1 cellular context compared by ENCODE assay signal in genomic region chr22:31399211-31400022, GRCh38.
TF ChIP-seq lines count a peak whose summit lies in the region.

Gene DRG1 (plus strand): TSS chr22:31399604. CDS start chr22:31399684, 80 bp downstream.

TF ChIP-seq in HepG2, 621 proteins besides CTCF, POLR2A, EP300 and RAD21 (continued from another document and continues in another):
- TF ChIP-seq DZIP1 (CRISPR knock-in tag; IDR thresholded peaks at IDR 0.05) (no peak; the same call in none of the 2 replicates), MIER2 (CRISPR knock-in tag; IDR thresholded peaks at IDR 0.05) (no peak), CCDC6 (CRISPR knock-in tag; IDR thresholded peaks at IDR 0.05) (peak; percentile 63), SP4 (CRISPR knock-in tag; IDR thresholded peaks at IDR 0.05) (peak; percentile 89), KLF15 (CRISPR knock-in tag; IDR thresholded peaks at IDR 0.05; ENCODE audit: borderline replicate concordance) (no peak), ASH2L (IDR thresholded peaks at IDR 0.05; ENCODE audit: insufficient read length, low read depth, low read length) (peak; percentile 83), THAP7 (CRISPR knock-in tag; IDR thresholded peaks at IDR 0.05) (no peak), E2F1 (CRISPR knock-in tag; IDR thresholded peaks at IDR 0.05) (peak; percentile 88), ZNF354B (CRISPR knock-in tag; IDR thresholded peaks at IDR 0.05) (no peak), ZNF766 (CRISPR knock-in tag; IDR thresholded peaks at IDR 0.05; ENCODE audit: borderline replicate concordance) (0 out of 2 replicates have a peak, but pooled peaks have one; percentile 24), HNRNPUL1 (IDR thresholded peaks at IDR 0.05; ENCODE audit: low read depth, low read length) (no peak), KDM5B (CRISPR knock-in tag; IDR thresholded peaks at IDR 0.05; ENCODE audit: borderline replicate concordance) (peak; percentile 95; the same call in 1 of the 2 replicates), TAF1 (CRISPR knock-in tag; IDR thresholded peaks at IDR 0.05) (peak; percentile 95), ZBTB39 (CRISPR knock-in tag; IDR thresholded peaks at IDR 0.05) (no peak), ZNF512 (CRISPR knock-in tag; IDR thresholded peaks at IDR 0.05) (no peak), NFATC3 (CRISPR knock-in tag; IDR thresholded peaks at IDR 0.05) (0 out of 2 replicates have a peak, but pooled peaks have one; percentile 19), NCOA5 (CRISPR knock-in tag; IDR thresholded peaks at IDR 0.05) (no peak), ZNF639 (CRISPR knock-in tag; conservative IDR thresholded peaks at IDR 0.05) (peak; percentile 65; the same call in 1 of the 2 replicates), HOXA5 (CRISPR knock-in tag; IDR thresholded peaks at IDR 0.05) (peak; percentile 92), POLR2AphosphoS2 (IDR thresholded peaks at IDR 0.05; ENCODE audit: low read depth, low read length) (no peak), FOXC1 (CRISPR knock-in tag; IDR thresholded peaks at IDR 0.05; ENCODE audit: borderline replicate concordance) (0 out of 2 replicates have a peak, but pooled peaks have one; percentile 79), FUBP1 (CRISPR knock-in tag; IDR thresholded peaks at IDR 0.05; ENCODE audit: borderline replicate concordance) (peak; percentile 85; the same call in 1 of the 2 replicates), ZNF891 (CRISPR knock-in tag; IDR thresholded peaks at IDR 0.05) (peak; percentile 94), MEF2D (CRISPR knock-in tag; IDR thresholded peaks at IDR 0.05) (peak; percentile 33; the same call in 1 of the 2 replicates), ZNF274 (CRISPR knock-in tag; IDR thresholded peaks at IDR 0.05) (peak; percentile 59; the same call in 1 of the 2 replicates), MXD4 (CRISPR knock-in tag; IDR thresholded peaks at IDR 0.05) (peak; percentile 71; the same call in 1 of the 2 replicates), ZBTB7A (CRISPR knock-in tag; IDR thresholded peaks at IDR 0.05) (peak; percentile 95), MTF2 (CRISPR knock-in tag; IDR thresholded peaks at IDR 0.05; ENCODE audit: borderline replicate concordance) (no peak; the same call in 1 of the 2 replicates), ZNF713 (CRISPR knock-in tag; IDR thresholded peaks at IDR 0.05) (peak; percentile 27; the same call in 1 of the 2 replicates), ZNF775 (CRISPR knock-in tag; IDR thresholded peaks at IDR 0.05; ENCODE audit: borderline replicate concordance) (peak; percentile 21; the same call in 1 of the 2 replicates), CC2D1A (CRISPR knock-in tag; IDR thresholded peaks at IDR 0.05) (no peak), EEA1 (CRISPR knock-in tag; IDR thresholded peaks at IDR 0.05; ENCODE audit: borderline replicate concordance) (peak; percentile 60; the same call in 1 of the 2 replicates), DNMT1 (CRISPR knock-in tag; IDR thresholded peaks at IDR 0.05) (0 out of 2 replicates have a peak, but pooled peaks have one; percentile 41), ZKSCAN8 (CRISPR knock-in tag; IDR thresholded peaks at IDR 0.05; ENCODE audit: borderline replicate concordance) (0 out of 2 replicates have a peak, but pooled peaks have one; percentile 19), MED1 (CRISPR knock-in tag; IDR thresholded peaks at IDR 0.05) (peak; percentile 86; the same call in 1 of the 2 replicates), ZNF572 (CRISPR knock-in tag; IDR thresholded peaks at IDR 0.05) (no peak), ISL2 (CRISPR knock-in tag; IDR thresholded peaks at IDR 0.05) (peak; percentile 83), ZNF552 (CRISPR knock-in tag; IDR thresholded peaks at IDR 0.05; ENCODE audit: borderline replicate concordance) (no peak), ZNF44 (CRISPR knock-in tag; IDR thresholded peaks at IDR 0.05) (peak; percentile 63; the same call in 1 of the 2 replicates), BRCA1 (CRISPR knock-in tag; IDR thresholded peaks at IDR 0.05) (peak; percentile 92), ZBTB26 (CRISPR knock-in tag; IDR thresholded peaks at IDR 0.05; ENCODE audit: borderline replicate concordance) (peak; percentile 56; the same call in 1 of the 2 replicates), MZF1 (CRISPR knock-in tag; IDR thresholded peaks at IDR 0.05; ENCODE audit: borderline replicate concordance) (no peak), HOXA7 (CRISPR knock-in tag; IDR thresholded peaks at IDR 0.05) (no peak), NBN (conservative IDR thresholded peaks at IDR 0.05) (no peak), GABPB1 (CRISPR knock-in tag; IDR thresholded peaks at IDR 0.05) (peak; percentile 89), ZBTB25 (CRISPR knock-in tag; IDR thresholded peaks at IDR 0.05) (peak; percentile 70), IRF9 (CRISPR knock-in tag; IDR thresholded peaks at IDR 0.05; ENCODE audit: borderline replicate concordance) (peak; percentile 72; the same call in 1 of the 2 replicates), ZNF224 (CRISPR knock-in tag; IDR thresholded peaks at IDR 0.05) (peak; percentile 63; the same call in 1 of the 2 replicates), RXRB (CRISPR knock-in tag; IDR thresholded peaks at IDR 0.05; ENCODE audit: borderline replicate concordance) (peak; percentile 70), ZBTB8A (CRISPR knock-in tag; IDR thresholded peaks at IDR 0.05; ENCODE audit: borderline replicate concordance, low read depth) (no peak), TGIF2 (CRISPR knock-in tag; IDR thresholded peaks at IDR 0.05) (no peak), NFKB2 (CRISPR knock-in tag; IDR thresholded peaks at IDR 0.05; ENCODE audit: borderline replicate concordance) (peak; percentile 89; the same call in 1 of the 2 replicates)
